Comparison of ENCODE assay signal across 8 cellular contexts in genomic region chr4:129092636-129093172, GRCh38. TPM values are rescaled to one million over a fixed set of nuclear protein-coding genes. Genes with fewer than 3 reads are reported as not detected.
A peak's percentile ranks its signal among the peaks of the same experiment; 100 is the strongest.
DNase-seq lines count a peak whose midpoint lies in the region; ATAC-seq, FAIRE-seq and TF ChIP-seq lines count a peak whose summit lies in the region.

No MANE protein-coding gene starts in this region.

- 1% methylated on average over 10 of the region's 10 CpGs for WGBS in smooth muscle cell (ENCODE audit: low lambda C conversion rate)

- TF ChIP-seq CTCF in right atrium auricular region (IDR thresholded peaks at IDR 0.05) (no peak), smooth muscle cell (IDR thresholded peaks at IDR 0.05; ENCODE audit: borderline replicate concordance, insufficient read depth, poor library complexity, severe bottlenecking) (no peak)

- H3K9ac ChIP-seq in SK-N-MC (ENCODE audit: insufficient read length) (peak overlapping the region; percentile 83), smooth muscle cell (ENCODE audit: low read depth) (peak overlapping the region; percentile 96)

- peak overlapping the region; percentile 83 for H3K4me2 ChIP-seq in smooth muscle cell

- peaks cover 6% of the 10 kb centered on the region for H3K36me3 Mint-ChIP-seq in activated CD4-positive, alpha-beta T cell treated with anti-CD3 and anti-CD28 coated beads, Interleukin-2, amount 10 ng/mL, durations not matched to agents 24 days and 14 days (ENCODE audit: low read depth)

- H3K36me3 ChIP-seq in SK-N-MC (ENCODE audit: insufficient read depth, low read length): no peaks in the 10 kb centered on the region
- no peaks in the 10 kb centered on the region for H3K36me3 ChIP-seq in right atrium auricular region
- H3K36me3 ChIP-seq in smooth muscle cell (ENCODE audit: low read depth): no peaks in the 10 kb centered on the region

- no peak overlapping the region for H3K4me3 Mint-ChIP-seq in activated CD4-positive, alpha-beta T cell treated with anti-CD3 and anti-CD28 coated beads, Interleukin-2, amount 10 ng/mL, durations not matched to agents 24 days and 14 days

- no peak for TF ChIP-seq POLR2A in H54 (IDR thresholded peaks at IDR 0.05; ENCODE audit: low read depth, low read length)

- H3K27me3 ChIP-seq in right atrium auricular region (no peaks in the 10 kb centered on the region), smooth muscle cell (ENCODE audit: low read depth) (no peaks in the 10 kb centered on the region)

- H4K20me1 ChIP-seq in smooth muscle cell (ENCODE audit: low read depth): no peaks in the 10 kb centered on the region

- H3F3A ChIP-seq in smooth muscle cell (ENCODE audit: low read depth): peaks cover 8% of the 10 kb centered on the region

- DNase-seq in H54 (ENCODE audit: insufficient read length, low spot score): no peak
- DNase-seq in SK-N-MC (ENCODE audit: low read depth, low spot score): no peak
- DNase-seq in right atrium auricular region (ENCODE audit: low spot score): no peak
- DNase-seq in smooth muscle cell (lab: John Stamatoyannopoulos, UW; ENCODE audit: unreplicated experiment): no peak
- DNase-seq in activated CD4-positive, alpha-beta T cell treated with anti-CD3 and anti-CD28 coated beads, Interleukin-2, amount 10 ng/mL, durations not matched to agents 24 days and 14 days: no peak

- H3K4me3 ChIP-seq in SK-N-MC (peak overlapping the region; percentile 95), right atrium auricular region (peak overlapping the region; percentile 76 to 84), smooth muscle cell (peak overlapping the region; percentile 86)

- H3K27ac ChIP-seq in SK-N-MC: no peak overlapping the region
- peak overlapping the region; percentile 96 to 98 for H3K27ac ChIP-seq in right atrium auricular region
- peak overlapping the region; percentile 97 for H3K27ac ChIP-seq in smooth muscle cell (ENCODE audit: low read depth)

- H3K9me3 ChIP-seq in SK-N-MC (ENCODE audit: low read depth, low read length): no peaks in the 10 kb centered on the region
- H3K9me3 ChIP-seq in right atrium auricular region: no peaks in the 10 kb centered on the region
- no peaks in the 10 kb centered on the region for H3K9me3 ChIP-seq in smooth muscle cell (replicated peaks; ENCODE audit: low read depth)

- H3K4me1 ChIP-seq in right atrium auricular region (peaks cover 0 to 36% of the 10 kb centered on the region in 2 donors), smooth muscle cell (ENCODE audit: low read depth) (peaks cover 12% of the 10 kb centered on the region)

- peak overlapping the region; percentile 98 for H2AFZ ChIP-seq in smooth muscle cell (ENCODE audit: low read depth)

- no peaks in the 10 kb centered on the region for H3K9me3 Mint-ChIP-seq in activated CD4-positive, alpha-beta T cell treated with anti-CD3 and anti-CD28 coated beads, Interleukin-2, amount 10 ng/mL, durations not matched to agents 24 days and 14 days

- no peaks in the 10 kb centered on the region for H3K27me3 Mint-ChIP-seq in activated CD4-positive, alpha-beta T cell treated with anti-CD3 and anti-CD28 coated beads, Interleukin-2, amount 10 ng/mL, durations not matched to agents 24 days and 14 days

- FAIRE-seq in H54 (lab: Jason Lieb, UNC): peak; percentile 20

- H3K27ac Mint-ChIP-seq in activated CD4-positive, alpha-beta T cell treated with anti-CD3 and anti-CD28 coated beads, Interleukin-2, amount 10 ng/mL, durations not matched to agents 24 days and 14 days: no peak overlapping the region

- peaks cover 49% of the 10 kb centered on the region for H3K79me2 ChIP-seq in smooth muscle cell (ENCODE audit: low read depth)

- peaks cover 42% of the 10 kb centered on the region for H3K4me1 Mint-ChIP-seq in activated CD4-positive, alpha-beta T cell treated with anti-CD3 and anti-CD28 coated beads, Interleukin-2, amount 10 ng/mL, durations not matched to agents 24 days and 14 days

- intact Hi-C loops in activated CD4-positive, alpha-beta T cell treated with anti-CD3 and anti-CD28 coated beads, Interleukin-2, amount 10 ng/mL, durations not matched to agents 24 days and 14 days (cut with micrococcal nuclease): loop anchor here (1.0 to 10.0 kb wide), 6 partner anchors 46 to 1212 kb away; partner anchors contain the start of genes JADE1, LARP1B, PGRMC2 and PLK4

- ATAC-seq in GM18870 (IDR thresholded peaks at IDR 0.05; ENCODE audit: unreplicated experiment) (no peak), HG02970 (IDR thresholded peaks at IDR 0.05; ENCODE audit: low FRiP score, unreplicated experiment) (no peak), GM18511 (IDR thresholded peaks at IDR 0.05; ENCODE audit: unreplicated experiment) (no peak)

RNA-seq across cellular contexts. Expression of gene SCLT1, which starts 0.6 kb away (rescaled TPM):
- 1 to 10 TPM; 6.9 to 8.9 TPM for total RNA-seq in right atrium auricular region
- total RNA-seq in smooth muscle cell: 10.2 and 10.4 TPM in 2 replicates
- polyA plus RNA-seq in smooth muscle cell: 6.8 and 6.9 TPM in 2 replicates
- 24.2 and 25.4 TPM in 2 replicates for total RNA-seq in activated CD4-positive, alpha-beta T cell treated with anti-CD3 and anti-CD28 coated beads, Interleukin-2, amount 10 ng/mL, durations not matched to agents 24 days and 14 days

RNA-seq across cellular contexts. Expression of gene C4orf33, which starts 3.2 kb away (rescaled TPM):
- total RNA-seq in right atrium auricular region: 1 to 10 TPM; 3.5 to 6.8 TPM
- total RNA-seq in smooth muscle cell: 15.6 and 25.3 TPM in 2 replicates
- polyA plus RNA-seq in smooth muscle cell: 4.1 and 5.7 TPM in 2 replicates
- total RNA-seq in activated CD4-positive, alpha-beta T cell treated with anti-CD3 and anti-CD28 coated beads, Interleukin-2, amount 10 ng/mL, durations not matched to agents 24 days and 14 days: 6.2 and 7.7 TPM in 2 replicates
